Comparison of ENCODE assay signal across 1 cellular context in genomic region chr10:33286186-33286934, GRCh38.
TF ChIP-seq lines count a peak whose summit lies in the region.

No MANE protein-coding gene starts in this region.

TF ChIP-seq in HEK293, 187 proteins besides CTCF, POLR2A, EP300 and RAD21 (continued from another document):
- TF ChIP-seq TSHZ1 (tag by site-specific recombination; IDR thresholded peaks at IDR 0.05; ENCODE audit: borderline replicate concordance) (no peak), ZNF433 (tag by site-specific recombination; IDR thresholded peaks at IDR 0.05; ENCODE audit: low read depth) (no peak), SCRT2 (tag by site-specific recombination; IDR thresholded peaks at IDR 0.05) (no peak), HOXA7 (CRISPR knock-in tag; IDR thresholded peaks at IDR 0.05; ENCODE audit: borderline replicate concordance) (no peak), ZSCAN23 (tag by site-specific recombination; IDR thresholded peaks at IDR 0.05) (no peak), HOXD13 (CRISPR knock-in tag; IDR thresholded peaks at IDR 0.05; ENCODE audit: borderline replicate concordance) (no peak), ZNF558 (tag by site-specific recombination; IDR thresholded peaks at IDR 0.05) (no peak), ZNF155 (tag by site-specific recombination; IDR thresholded peaks at IDR 0.05) (no peak)
